In the genomic region with DNA sequence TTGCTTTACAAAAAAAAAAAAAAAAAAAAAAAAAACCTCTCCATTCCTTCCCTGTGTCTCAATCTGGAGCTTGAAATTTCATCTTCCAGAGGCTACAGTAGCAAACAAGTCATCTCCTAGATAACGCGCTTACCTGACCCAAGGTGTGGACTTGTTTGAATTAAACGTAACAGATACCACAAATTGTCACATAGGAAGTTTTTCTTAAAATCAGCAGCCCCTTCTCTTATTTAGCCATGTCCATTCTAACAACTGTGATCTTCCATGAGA, we compare ENCODE assay signal across 12 cellular contexts. TPM values are rescaled to one million over a fixed set of nuclear protein-coding genes. Genes with fewer than 3 reads are reported as not detected.
DNase-seq lines count a peak whose midpoint lies in the region; ATAC-seq and TF ChIP-seq lines count a peak whose summit lies in the region.
"Had no signal": no experiment of that assay in that cellular context is flagged by ENCODE, and none has a peak within 500 bp of the region (broad histone marks: within the 10 kb centered on the region; RNA-seq: fewer than 3 reads in every experiment).

No MANE protein-coding gene starts in this region.

- H3K4me1 Mint-ChIP-seq in activated naive CD8-positive, alpha-beta T cell treated with anti-CD3 and anti-CD28 coated beads, Interleukin-2, amount 50 U/mL, for 24 hours = peaks cover 68% of the 10 kb centered on the region
- H3K4me1 Mint-ChIP-seq in nephron = peaks cover 34% of the 10 kb centered on the region

- CTCF ChIA-PET in HEK293 (lab: Yijun Ruan, JAX) = interaction anchor here (0.5 to 3.1 kb wide), 5 partner anchors 16 to 158 kb away, joined by 3 to 9 read pairs (median 5); no protein-coding TSS in a partner anchor

- POLR2A ChIA-PET in HEK293 (lab: Yijun Ruan, JAX) = interaction anchor here (0.6 to 1.7 kb wide), 2 partner anchors 9 to 31 kb away, joined by 4 to 5 read pairs; no protein-coding TSS in a partner anchor

- TF ChIP-seq CTCF in HEK293 (tag by site-specific recombination; IDR thresholded peaks at IDR 0.05) (no peak), nephron (IDR thresholded peaks at IDR 0.05; ENCODE audit: unreplicated experiment in 3 of 3) (no peak)

- H3K27ac Mint-ChIP-seq in activated naive CD8-positive, alpha-beta T cell treated with anti-CD3 and anti-CD28 coated beads, Interleukin-2, amount 50 U/mL, for 24 hours = peak overlapping the region; percentile 94
- H3K27ac Mint-ChIP-seq in nephron = no peak overlapping the region

- peaks cover 44 to 56% (median 49%) of the 10 kb centered on the region in 10 experiments for H3K4me1 ChIP-seq in BLaER1 treated with 17β-estradiol and CSF1 and Interleukin-3, amounts not matched to agents 10 nM and 100 nM
- H3K4me1 ChIP-seq in HEK293 (ENCODE audit: control insufficient read depth, insufficient read depth, low read length) = peaks cover 44% of the 10 kb centered on the region

- peak overlapping the region; percentile 95 for H3K4me3 Mint-ChIP-seq in activated naive CD8-positive, alpha-beta T cell treated with anti-CD3 and anti-CD28 coated beads, Interleukin-2, amount 50 U/mL, for 24 hours
- peak overlapping the region; percentile 92 to 94 (median 94) for H3K4me3 Mint-ChIP-seq in nephron

- H3K4me3 ChIP-seq in BLaER1 treated with 17β-estradiol and CSF1 and Interleukin-3, amounts not matched to agents 10 nM and 100 nM = peak overlapping the region in 9 of 10 experiments; percentile 82 to 99 (median 90); a peak in 14 of 20 replicates
- no peak overlapping the region for H3K4me3 ChIP-seq in HEK293 (ENCODE audit: low read depth, low read length)

- H3K36me3 Mint-ChIP-seq in activated naive CD8-positive, alpha-beta T cell treated with anti-CD3 and anti-CD28 coated beads, Interleukin-2, amount 50 U/mL, for 24 hours (ENCODE audit: low read depth) = peaks cover 30% of the 10 kb centered on the region
- no peaks in the 10 kb centered on the region for H3K36me3 Mint-ChIP-seq in nephron (ENCODE audit: low read depth)

- H3K9me3 Mint-ChIP-seq in activated naive CD8-positive, alpha-beta T cell treated with anti-CD3 and anti-CD28 coated beads, Interleukin-2, amount 50 U/mL, for 24 hours = no peaks in the 10 kb centered on the region
- H3K9me3 Mint-ChIP-seq in nephron = no peaks in the 10 kb centered on the region

- no peak for DNase-seq in activated naive CD8-positive, alpha-beta T cell treated with anti-CD3 and anti-CD28 coated beads, Interleukin-2, amount 50 U/mL, for 24 hours
- no peak for DNase-seq in DMS53 (lab: John Stamatoyannopoulos, UW)
- DNase-seq in mesenteric fat pad (ENCODE audit: low spot score) = no peak
- no peak for DNase-seq in effector CD4-positive, alpha-beta T cell
- DNase-seq: anterior cingulate cortex, NCI-H2081 treated with DMSO at 0.1 percent for 48 hours had no signal

- peak overlapping the region in 3 of 11 experiments; percentile 92 to 95 (median 95); a peak in 2 of 22 replicates for H3K9ac ChIP-seq in BLaER1 treated with 17β-estradiol and CSF1 and Interleukin-3, amounts not matched to agents 10 nM and 100 nM

- no peak overlapping the region for H3K27ac ChIP-seq in BLaER1 treated with 17β-estradiol and CSF1 and Interleukin-3, amounts not matched to agents 10 nM and 100 nM
- no peak overlapping the region for H3K27ac ChIP-seq in HEK293 (ENCODE audit: extremely low read depth, low read depth, low read length)
- H3K27ac ChIP-seq: VCaP had no signal

- no peaks in the 10 kb centered on the region for H3K27me3 ChIP-seq in BLaER1 treated with 17β-estradiol and CSF1 and Interleukin-3, amounts not matched to agents 10 nM and 100 nM
- H3K27me3 ChIP-seq: esophagus muscularis mucosa had no signal

- no peak for ATAC-seq in activated naive CD8-positive, alpha-beta T cell treated with anti-CD3 and anti-CD28 coated beads, Interleukin-2, amount 50 U/mL, for 24 hours
- no peak for ATAC-seq in HG02970 (IDR thresholded peaks at IDR 0.05; ENCODE audit: low FRiP score, unreplicated experiment)

- peaks cover 0 to 54% (median 26%) of the 10 kb centered on the region in 11 experiments; a peak in 9 of 22 replicates for H4K20me1 ChIP-seq in BLaER1 treated with 17β-estradiol and CSF1 and Interleukin-3, amounts not matched to agents 10 nM and 100 nM

- no peaks in the 10 kb centered on the region for H3K27me3 Mint-ChIP-seq in activated naive CD8-positive, alpha-beta T cell treated with anti-CD3 and anti-CD28 coated beads, Interleukin-2, amount 50 U/mL, for 24 hours
- no peaks in the 10 kb centered on the region for H3K27me3 Mint-ChIP-seq in nephron (ENCODE audit: low read depth)

- H3K36me3 ChIP-seq in BLaER1 treated with 17β-estradiol and CSF1 and Interleukin-3, amounts not matched to agents 10 nM and 100 nM = no peaks in the 10 kb centered on the region
- H3K36me3 ChIP-seq in HEK293 (ENCODE audit: control insufficient read depth in 2 of 2, insufficient read depth in 1 of 2, low read length in 2 of 2) = no peaks in the 10 kb centered on the region
- H3K36me3 ChIP-seq: esophagus muscularis mucosa had no signal

- no peaks in the 10 kb centered on the region for H3K9me3 ChIP-seq in BLaER1 treated with 17β-estradiol and CSF1 and Interleukin-3, amounts not matched to agents 10 nM and 100 nM (replicated peaks in 1 of 11)
- no peaks in the 10 kb centered on the region for H3K9me3 ChIP-seq in HEK293 (ENCODE audit: control insufficient read depth, insufficient read depth, low read depth, low read length)
- H3K9me3 ChIP-seq: esophagus muscularis mucosa had no signal

- H3K4me2 ChIP-seq in BLaER1 treated with 17β-estradiol and CSF1 and Interleukin-3, amounts not matched to agents 10 nM and 100 nM = peak overlapping the region; percentile 81 to 99 (median 94)

TF ChIP-seq in HEK293, 187 proteins besides CTCF, POLR2A, EP300 and RAD21:
- TF ChIP-seq ZNF580 (tag by site-specific recombination; IDR thresholded peaks at IDR 0.05) (no peak), ZNF548 (tag by site-specific recombination; IDR thresholded peaks at IDR 0.05) (no peak), ZSCAN16 (tag by site-specific recombination; IDR thresholded peaks at IDR 0.05) (no peak), ZNF362 (tag by site-specific recombination; IDR thresholded peaks at IDR 0.05) (peak; percentile 56)
- TF ChIP-seq, protein P1, sequence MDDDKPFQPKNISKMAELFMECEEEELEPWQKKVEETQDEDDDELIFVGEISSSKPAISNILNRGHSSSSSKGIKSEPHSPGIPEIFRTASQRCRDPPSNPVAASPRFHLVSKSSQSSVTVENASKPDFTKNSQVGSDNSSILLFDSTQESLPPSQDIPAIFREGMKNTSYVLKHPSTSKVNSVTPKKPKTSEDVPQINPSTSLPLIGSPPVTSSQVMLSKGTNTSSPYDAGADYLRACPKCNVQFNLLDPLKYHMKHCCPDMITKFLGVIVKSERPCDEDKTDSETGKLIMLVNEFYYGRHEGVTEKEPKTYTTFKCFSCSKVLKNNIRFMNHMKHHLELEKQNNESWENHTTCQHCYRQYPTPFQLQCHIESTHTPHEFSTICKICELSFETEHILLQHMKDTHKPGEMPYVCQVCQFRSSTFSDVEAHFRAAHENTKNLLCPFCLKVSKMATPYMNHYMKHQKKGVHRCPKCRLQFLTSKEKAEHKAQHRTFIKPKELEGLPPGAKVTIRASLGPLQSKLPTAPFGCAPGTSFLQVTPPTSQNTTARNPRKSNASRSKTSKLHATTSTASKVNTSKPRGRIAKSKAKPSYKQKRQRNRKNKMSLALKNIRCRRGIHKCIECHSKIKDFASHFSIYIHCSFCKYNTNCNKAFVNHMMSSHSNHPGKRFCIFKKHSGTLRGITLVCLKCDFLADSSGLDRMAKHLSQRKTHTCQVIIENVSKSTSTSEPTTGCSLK (tag by site-specific recombination; IDR thresholded peaks at IDR 0.05) = no peak

RNA-seq across cellular contexts. Expression of gene STAT5B, which starts 2.0 kb away (rescaled TPM):
- total RNA-seq in mesenteric fat pad = 106 TPM

RNA-seq across cellular contexts. Expression of gene STAT5A, which starts 14.1 kb away (rescaled TPM):
- total RNA-seq in mesenteric fat pad = 130 TPM
